ENCODE assay signal across 8 cellular contexts in the genomic region with DNA sequence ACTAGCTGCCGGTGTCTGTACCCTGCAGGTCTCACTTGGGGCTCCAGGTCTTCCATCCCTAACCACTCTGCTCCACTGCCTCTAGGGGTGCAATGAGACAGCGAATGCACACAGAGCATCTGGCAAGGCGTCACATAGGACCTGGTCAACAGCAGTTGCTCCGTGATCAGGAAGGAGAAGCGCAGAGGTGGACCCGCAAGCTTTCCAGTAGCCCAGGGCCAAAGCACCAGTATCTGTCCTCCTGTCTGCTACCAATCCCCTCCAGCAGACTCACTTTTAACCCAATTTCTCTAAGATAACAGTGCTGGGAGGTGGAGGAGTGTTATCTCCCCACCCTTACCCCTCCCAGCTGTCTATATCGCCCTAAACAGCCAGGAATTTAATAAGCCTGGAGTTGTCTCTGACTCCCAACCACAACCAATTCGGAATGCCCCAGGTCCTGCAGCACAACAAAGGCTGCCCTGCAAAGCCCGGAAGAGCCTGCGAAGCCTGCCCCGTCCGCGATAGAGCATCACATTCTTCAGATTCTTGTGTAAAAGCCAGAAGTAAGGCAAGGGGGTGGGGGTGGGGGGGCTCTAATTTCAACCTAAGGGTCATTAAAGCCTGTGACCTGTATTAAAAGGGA. TPM values are rescaled to one million over a fixed set of nuclear protein-coding genes. Genes with fewer than 3 reads are reported as not detected.
DNase-seq lines count a peak whose midpoint lies in the region; ATAC-seq and TF ChIP-seq lines count a peak whose summit lies in the region.

No MANE protein-coding gene starts in this region.

- 0 out of 2 replicates have a peak, but pooled peaks cover 4% of the 10 kb centered on the region for H3K36me3 ChIP-seq in SJCRH30
- H3K36me3 ChIP-seq in ectodermal cell (ENCODE audit: control insufficient read depth, insufficient read depth, low read length), result no peaks in the 10 kb centered on the region

- no peak for ATAC-seq in GM19455 (IDR thresholded peaks at IDR 0.05; ENCODE audit: unreplicated experiment)

- H3K27me3 ChIP-seq in SJCRH30 (no peaks in the 10 kb centered on the region), ectodermal cell (ENCODE audit: control insufficient read depth, insufficient read depth, low read length, poor library complexity, severe bottlenecking) (no peaks in the 10 kb centered on the region)

- peaks cover 90% of the 10 kb centered on the region for H3K4me1 Mint-ChIP-seq in mesothelial cell of epicardium

- no peaks in the 10 kb centered on the region for H3K27me3 Mint-ChIP-seq in mesothelial cell of epicardium (ENCODE audit: low read depth)

- H3K9me3 ChIP-seq in SJCRH30 (replicated peaks) (no peaks in the 10 kb centered on the region), ectodermal cell (ENCODE audit: control insufficient read depth, low read length) (no peaks in the 10 kb centered on the region)

- H3K27ac Mint-ChIP-seq in mesothelial cell of epicardium, result peak overlapping the region; percentile 100

- peak overlapping the region; percentile 71 for H3K27ac ChIP-seq in SJCRH30
- peak overlapping the region; percentile 97 for H3K27ac ChIP-seq in ectodermal cell (ENCODE audit: insufficient read depth, low read depth, low read length, poor library complexity, severe bottlenecking)

- H3K36me3 Mint-ChIP-seq in mesothelial cell of epicardium, result no peaks in the 10 kb centered on the region

- DNase-seq in GM04503 (ENCODE audit: low read depth), result peak; percentile 54
- peak; percentile 90 for DNase-seq in SJCRH30
- DNase-seq in mesothelial cell of epicardium (ENCODE audit: low spot score in 2 of 2, unreplicated experiment in 2 of 2), result peak in 1 of 2 experiments; percentile 55
- no peak for DNase-seq in effector CD8-positive, alpha-beta T cell (lab: John Stamatoyannopoulos, UW)
- no peak for DNase-seq in cortex of kidney (lab: John Stamatoyannopoulos, UW)
- no peak for DNase-seq in DMS114 treated with DMSO at 0.1 percent for 48 hours (lab: John Stamatoyannopoulos, UW; ENCODE audit: unreplicated experiment)

- H3K4me3 Mint-ChIP-seq in mesothelial cell of epicardium, result peak overlapping the region; percentile 15

- WGBS in ectodermal cell, 2 experiments, result 29 to 31% methylated on average over 13 of the region's 13 CpGs

- H3K4me3 ChIP-seq in SJCRH30 (no peak overlapping the region), ectodermal cell (ENCODE audit: insufficient read depth, low read depth, low read length) (peak overlapping the region; percentile 13)

- H3K4me1 ChIP-seq in SJCRH30 (peaks cover 73% of the 10 kb centered on the region), ectodermal cell (ENCODE audit: control insufficient read depth, insufficient read depth, low read length) (peaks cover 78% of the 10 kb centered on the region)

- no peaks in the 10 kb centered on the region for H3K9me3 Mint-ChIP-seq in mesothelial cell of epicardium

- TF ChIP-seq CTCF in mesothelial cell of epicardium (IDR thresholded peaks at IDR 0.05; ENCODE audit: unreplicated experiment), result no peak

RNA-seq across cellular contexts. Expression of gene MYH9, which starts 19.3 kb away (rescaled TPM):
- total RNA-seq in SJCRH30 (2014; rRNA removed; shearing (Covaris generic)), result 151 TPM in 2 replicates
- 179 TPM for polyA plus RNA-seq in ectodermal cell (2013, experiment 1 of 4)
- polyA plus RNA-seq in ectodermal cell (2013, experiment 2 of 4), result 216 TPM
- polyA plus RNA-seq in ectodermal cell (2013, experiment 3 of 4), result 128 TPM
- polyA plus RNA-seq in ectodermal cell (2013, experiment 4 of 4), result 141 TPM
- total RNA-seq in mesothelial cell of epicardium, result 321 to 346 TPM (median 341 TPM) in 3 replicates

Comparison
In these comparisons a context has a peak if more than half of its experiments do, and no peak if none do; other contexts are left out.
1. DNase-seq: peak in GM04503 (single experiment) and SJCRH30 (2 of 2); none in effector CD8-positive, alpha-beta T cell (single experiment), cortex of kidney (single experiment) and DMS114 treated with DMSO at 0.1 percent for 48 hours (single experiment).